Comparison of ENCODE assay signal across 24 cellular contexts in genomic region chr4:141921293-141921692, GRCh38.
"Had no signal": no experiment of that assay in that cellular context is flagged by ENCODE, and none has a peak within 500 bp of the region (broad histone marks: within the 10 kb centered on the region; RNA-seq: fewer than 3 reads in every experiment).

No MANE protein-coding gene starts in this region.

- H3K4me3 ChIP-seq: ascending aorta, breast epithelium, cardiac muscle cell, colonic mucosa, esophagus squamous epithelium, gastroesophageal sphincter had no signal

- H3K36me3 ChIP-seq: ascending aorta, breast epithelium, cardiac muscle cell, colonic mucosa, esophagus squamous epithelium, gastroesophageal sphincter had no signal

- H3K9me3 ChIP-seq: ascending aorta, breast epithelium, colonic mucosa, esophagus squamous epithelium, gastroesophageal sphincter had no signal

- H3K27me3 ChIP-seq: ascending aorta, breast epithelium, cardiac muscle cell, colonic mucosa, esophagus squamous epithelium, gastroesophageal sphincter had no signal

- ATAC-seq: activated CD4-positive, alpha-beta T cell treated with anti-CD3 and anti-CD28 coated beads for 36 hours; activated CD8-positive, alpha-beta memory T cell treated with anti-CD3 and anti-CD28 coated beads, Interleukin-2, amount 10 ng/mL, durations not matched to agents 7 days and 5 days; activated CD8-positive, alpha-beta T cell treated with anti-CD3 and anti-CD28 coated beads, Interleukin-2, amount 10 ng/mL, durations not matched to agents 7 days and 5 days; gastroesophageal sphincter had no signal

- H3K4me1 ChIP-seq: ascending aorta, breast epithelium, colonic mucosa, esophagus squamous epithelium, gastroesophageal sphincter had no signal

- DNase-seq: activated CD4-positive, alpha-beta memory T cell treated with anti-CD3 and anti-CD28 coated beads for 36 hours; activated CD4-positive, alpha-beta T cell treated with anti-CD3 and anti-CD28 coated beads for 36 hours; activated CD4-positive, alpha-beta T cell treated with anti-CD3 and anti-CD28 coated beads, Interleukin-2, amount 10 ng/mL, durations not matched to agents 24 days and 14 days; activated CD4-positive, CD25-positive, alpha-beta regulatory T cell; activated CD4-positive, CD25-positive, alpha-beta regulatory T cell treated with anti-CD3 and anti-CD28 coated beads, Interleukin-2, amount 50 U/mL, for 72 hours; activated CD8-positive, alpha-beta memory T cell treated with anti-CD3 and anti-CD28 coated beads, Interleukin-2, amount 10 ng/mL, durations not matched to agents 7 days and 5 days; activated CD8-positive, alpha-beta memory T cell treated with anti-CD3 and anti-CD28 coated beads, Interleukin-2, amount 50 U/mL, for 4 hours; activated CD8-positive, alpha-beta T cell treated with anti-CD3 and anti-CD28 coated beads, Interleukin-2, amount 10 ng/mL, durations not matched to agents 7 days and 5 days; activated effector memory CD4-positive, alpha-beta T cell treated with anti-CD3 and anti-CD28 coated beads, Interleukin-2, amount 50 U/mL, for 16 hours; activated naive CD4-positive, alpha-beta T cell treated with anti-CD3 and anti-CD28 coated beads for 36 hours; activated naive CD8-positive, alpha-beta T cell treated with anti-CD3 and anti-CD28 coated beads for 36 hours; activated T-cell treated with anti-CD3 and anti-CD28 coated beads, Interleukin-2, amount 50 U/mL, for 1 hour; activated T-cell treated with anti-CD3 and anti-CD28 coated beads, Interleukin-2, amount 50 U/mL, for 48 hours; central memory CD4-positive, alpha-beta T cell; cerebellar nuclear complex; colonic mucosa; effector CD8-positive, alpha-beta T cell; esophagus squamous epithelium; foreskin melanocyte; T-helper 2 cell had no signal
